11 cellular contexts compared by ENCODE assay signal in the genomic region with DNA sequence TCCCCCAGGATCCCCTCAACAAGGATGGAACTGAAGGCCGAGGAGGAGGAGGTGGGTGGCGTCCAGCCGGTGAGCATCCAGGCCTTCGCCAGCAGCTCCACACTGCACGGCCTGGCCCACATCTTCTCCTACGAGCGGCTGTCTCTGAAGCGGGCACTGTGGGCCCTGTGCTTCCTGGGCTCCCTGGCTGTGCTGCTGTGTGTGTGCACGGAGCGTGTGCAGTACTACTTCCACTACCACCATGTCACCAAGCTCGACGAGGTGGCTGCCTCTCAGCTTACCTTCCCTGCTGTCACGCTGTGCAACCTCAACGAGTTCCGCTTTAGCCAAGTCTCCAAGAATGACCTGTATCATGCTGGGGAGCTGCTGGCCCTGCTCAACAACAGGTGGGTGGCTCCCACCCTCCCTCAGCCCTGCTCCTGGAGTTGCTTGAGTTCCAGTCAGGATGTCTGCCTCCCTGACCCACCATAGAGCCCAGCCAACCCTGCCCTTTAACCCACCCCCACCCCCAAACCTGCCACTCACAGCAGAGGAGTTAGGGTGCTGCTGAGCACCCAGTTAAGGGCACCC. TPM values are rescaled to one million over a fixed set of nuclear protein-coding genes. Genes with fewer than 3 reads are reported as not detected.
DNase-seq lines count a peak whose midpoint lies in the region; ATAC-seq, FAIRE-seq and TF ChIP-seq lines count a peak whose summit lies in the region.
"Had no signal": no experiment of that assay in that cellular context is flagged by ENCODE, and none has a peak within 500 bp of the region (broad histone marks: within the 10 kb centered on the region; RNA-seq: fewer than 3 reads in every experiment).

No MANE protein-coding gene starts in this region.

- no peak overlapping the region for H2BK5ac ChIP-seq in H1 (ENCODE audit: low read depth, low read length)

- H2AFZ ChIP-seq in H1 (ENCODE audit: low read length), result no peak overlapping the region

- H3K4ac ChIP-seq in H1 (replicated peaks; ENCODE audit: insufficient read length, low read depth, low read length), result no peak overlapping the region

- peak; percentile 68 for DNase-seq in activated CD8-positive, alpha-beta memory T cell treated with anti-CD3 and anti-CD28 coated beads, Interleukin-2, amount 10 ng/mL, durations not matched to agents 7 days and 5 days
- DNase-seq in activated CD8-positive, alpha-beta memory T cell treated with anti-CD3 and anti-CD28 coated beads, Interleukin-2, amount 50 U/mL, for 48 hours, result no peak
- DNase-seq in NCI-H2196 treated with DMSO at 0.1 percent for 48 hours (lab: John Stamatoyannopoulos, UW; ENCODE audit: unreplicated experiment) (peak; percentile 19), H1 (ENCODE audit: low read depth in 1 of 2, low spot score in 2 of 2) (no peak), WERI-Rb-1 (no peak), cerebellar cortex (ENCODE audit: low spot score) (no peak)
- DNase-seq in stimulated activated naive CD8-positive, alpha-beta T cell treated with anti-CD3 and anti-CD28 coated beads, Interleukin-15, amount 100 ng/mL, for 72 hours, result peak; percentile 42 to 46
- DNase-seq: activated CD4-positive, CD25-positive, alpha-beta regulatory T cell; amniotic stem cell had no signal

- peaks cover 56% of the 10 kb centered on the region for H3K4me1 Mint-ChIP-seq in activated CD8-positive, alpha-beta memory T cell treated with anti-CD3 and anti-CD28 coated beads, Interleukin-2, amount 10 ng/mL, durations not matched to agents 7 days and 5 days
- H3K4me1 Mint-ChIP-seq in stimulated activated naive CD8-positive, alpha-beta T cell treated with anti-CD3 and anti-CD28 coated beads, Interleukin-15, amount 100 ng/mL, for 72 hours, result peaks cover 58% of the 10 kb centered on the region

- 90% methylated on average over 15 of the region's 15 CpGs; no CpG with 5 or more reads in 1 of the 2 experiments for WGBS in H1 (ENCODE audit: extremely low coverage in 1 of 2, insufficient coverage in 1 of 2, insufficient read length in 1 of 2, insufficient replicate concordance in 2 of 2, low coverage in 1 of 2, low lambda C conversion rate in 2 of 2, missing lambda C conversion rate in 1 of 2), 2 experiments

- H3K27ac Mint-ChIP-seq in activated CD8-positive, alpha-beta memory T cell treated with anti-CD3 and anti-CD28 coated beads, Interleukin-2, amount 10 ng/mL, durations not matched to agents 7 days and 5 days, result peak overlapping the region; percentile 86
- peak overlapping the region in 1 of 2 donors; percentile 14 for H3K27ac Mint-ChIP-seq in stimulated activated naive CD8-positive, alpha-beta T cell treated with anti-CD3 and anti-CD28 coated beads, Interleukin-15, amount 100 ng/mL, for 72 hours

- H3K36me3 ChIP-seq in H1 (ENCODE audit: control insufficient read depth in 2 of 4, insufficient read depth in 4 of 4, low read length in 3 of 4) (no peaks in the 10 kb centered on the region), WERI-Rb-1 (peaks cover 15% of the 10 kb centered on the region)

- no peak overlapping the region for H4K5ac ChIP-seq in H1 (ENCODE audit: insufficient read length, low read depth, low read length)

- no peak overlapping the region for H3K4me3 ChIP-seq in H1 (ENCODE audit: extremely low read depth in 1 of 4, insufficient read depth in 2 of 4, low read depth in 3 of 4, low read length in 4 of 4)
- H3K4me3 ChIP-seq in WERI-Rb-1 (ENCODE audit: low read depth, low read length), result no peak overlapping the region
- H3K4me3 ChIP-seq: K562 had no signal

- peaks cover 3% of the 10 kb centered on the region for H3K36me3 Mint-ChIP-seq in activated CD8-positive, alpha-beta memory T cell treated with anti-CD3 and anti-CD28 coated beads, Interleukin-2, amount 10 ng/mL, durations not matched to agents 7 days and 5 days

- CTCF ChIA-PET in activated CD8-positive, alpha-beta memory T cell treated with anti-CD3 and anti-CD28 coated beads, Interleukin-2, amount 10 ng/mL, durations not matched to agents 7 days and 5 days (lab: Charles Lee), result interaction anchor here (0.6 to 6.4 kb wide), 14 partner anchors 13 to 317 kb away, joined by 3 to 92 read pairs (median 4); partner anchors contain the start of genes COX14, RACGAP1, SMARCD1 and TMBIM6
- CTCF ChIA-PET in H1 (lab: Charles Lee; ENCODE audit: partially characterized antibody), result interaction anchor here (0.5 to 22.8 kb wide), 10 partner anchors 13 to 1325 kb away, joined by 3 to 420 read pairs (median 3); partner anchors contain the start of genes AQP6 and SMARCD1

- H3K27me3 ChIP-seq in H1 (replicated peaks in 1 of 4; ENCODE audit: control insufficient read depth in 3 of 4, extremely low read depth in 1 of 4, insufficient read depth in 3 of 4, low read length in 3 of 4) (peaks cover 20 to 67% (median 51%) of the 10 kb centered on the region in 4 experiments), WERI-Rb-1 (ENCODE audit: insufficient read depth, low read depth, severe bottlenecking) (no peaks in the 10 kb centered on the region)

- H3K79me2 ChIP-seq in H1 (ENCODE audit: control insufficient read depth in 1 of 2, insufficient read depth in 2 of 2, low read length in 2 of 2), result no peaks in the 10 kb centered on the region

- no peak overlapping the region for H3K23ac ChIP-seq in H1 (ENCODE audit: insufficient read length)

- no peak for TF ChIP-seq POLR2A in H1 (IDR thresholded peaks at IDR 0.05; ENCODE audit: control extremely low read depth in 1 of 2, low read depth in 2 of 2, low read length in 2 of 2)

- H4K20me1 ChIP-seq in H1 (replicated peaks in 1 of 2; ENCODE audit: control insufficient read depth in 1 of 2, insufficient read depth in 2 of 2, low read length in 2 of 2), result peaks cover 2 to 4% of the 10 kb centered on the region in 2 experiments

- no peak overlapping the region for H3K27ac ChIP-seq in H1 (ENCODE audit: low read depth, low read length)
- no peak overlapping the region for H3K27ac ChIP-seq in WERI-Rb-1

- H3K18ac ChIP-seq in H1 (ENCODE audit: extremely low read depth, low read length), result no peak overlapping the region

- peak overlapping the region; percentile 32; the same call in 1 of the 2 replicates for H2BK12ac ChIP-seq in H1 (ENCODE audit: low read depth, low read length)

- H2BK20ac ChIP-seq in H1 (ENCODE audit: low read length), result no peak overlapping the region

- H3K79me1 ChIP-seq in H1 (ENCODE audit: low read depth, low read length), result no peaks in the 10 kb centered on the region

- no peak overlapping the region; a peak in 1 of 4 replicates for H3K4me2 ChIP-seq in H1 (ENCODE audit: insufficient read depth in 1 of 2, low read depth in 2 of 2, low read length in 2 of 2)

- no peak overlapping the region for H2BK120ac ChIP-seq in H1 (replicated peaks; ENCODE audit: low read depth, low read length)

- peaks cover 8% of the 10 kb centered on the region for H3K23me2 ChIP-seq in H1 (ENCODE audit: low read depth, low read length)

- H3K9ac ChIP-seq in H1 (replicated peaks in 1 of 4; ENCODE audit: extremely low read depth in 1 of 4, low read depth in 3 of 4, low read length in 3 of 4), result no peak overlapping the region

- no peak overlapping the region for H4K91ac ChIP-seq in H1 (replicated peaks; ENCODE audit: insufficient read length, low read length)

- no peak for TF ChIP-seq EP300 in H1 (IDR thresholded peaks at IDR 0.05; ENCODE audit: borderline replicate concordance in 1 of 2, low read depth in 2 of 2, low read length in 2 of 2)

- no peaks in the 10 kb centered on the region for H3K9me3 ChIP-seq in H1 (ENCODE audit: insufficient read depth in 2 of 2, low read depth in 1 of 2, low read length in 1 of 2)
- H3K9me3 ChIP-seq in WERI-Rb-1 (ENCODE audit: severe bottlenecking), result no peaks in the 10 kb centered on the region

- peak overlapping the region; percentile 75; the same call in 1 of the 2 replicates for H2AK5ac ChIP-seq in H1 (ENCODE audit: low read depth, low read length)

- ATAC-seq in activated CD8-positive, alpha-beta memory T cell treated with anti-CD3 and anti-CD28 coated beads, Interleukin-2, amount 10 ng/mL, durations not matched to agents 7 days and 5 days, result peak; percentile 29
- ATAC-seq in stimulated activated naive CD8-positive, alpha-beta T cell treated with anti-CD3 and anti-CD28 coated beads, Interleukin-15, amount 100 ng/mL, for 72 hours, result peak; percentile 44
- ATAC-seq in GM19452 (IDR thresholded peaks at IDR 0.05; ENCODE audit: unreplicated experiment), result no peak
- ATAC-seq: K562 had no signal

- peaks cover 3 to 9% (median 8%) of the 10 kb centered on the region in 4 experiments for H3K4me1 ChIP-seq in H1 (replicated peaks in 1 of 4; ENCODE audit: control insufficient read depth in 3 of 4, insufficient read depth in 4 of 4, low read length in 3 of 4)

- H3K27me3 Mint-ChIP-seq in activated CD8-positive, alpha-beta memory T cell treated with anti-CD3 and anti-CD28 coated beads, Interleukin-2, amount 10 ng/mL, durations not matched to agents 7 days and 5 days, result peaks cover 12% of the 10 kb centered on the region
- peaks cover 18% of the 10 kb centered on the region for H3K27me3 Mint-ChIP-seq in stimulated activated naive CD8-positive, alpha-beta T cell treated with anti-CD3 and anti-CD28 coated beads, Interleukin-15, amount 100 ng/mL, for 72 hours

- no peak overlapping the region for H3K56ac ChIP-seq in H1 (replicated peaks; ENCODE audit: insufficient read length, low read depth, low read length)

- TF ChIP-seq CTCF in H1 (IDR thresholded peaks at IDR 0.05; ENCODE audit: control extremely low read depth in 1 of 3, insufficient read depth in 1 of 3, low read depth in 1 of 3, low read length in 3 of 3) (no peak), WERI-Rb-1 (IDR thresholded peaks at IDR 0.05; ENCODE audit: low read depth, low read length) (no peak)

- H2BK15ac ChIP-seq in H1 (ENCODE audit: low read length), result 0 out of 2 replicates have a peak overlapping the region, but pooled peaks have one; percentile 29

- H3K4me3 Mint-ChIP-seq in activated CD8-positive, alpha-beta memory T cell treated with anti-CD3 and anti-CD28 coated beads, Interleukin-2, amount 10 ng/mL, durations not matched to agents 7 days and 5 days, result peak overlapping the region; percentile 85
- peak overlapping the region; percentile 69 to 90 for H3K4me3 Mint-ChIP-seq in stimulated activated naive CD8-positive, alpha-beta T cell treated with anti-CD3 and anti-CD28 coated beads, Interleukin-15, amount 100 ng/mL, for 72 hours

- no peak for TF ChIP-seq RAD21 in H1 (IDR thresholded peaks at IDR 0.05 in 1 of 2, conservative IDR thresholded peaks at IDR 0.05 in 1 of 2; ENCODE audit: low read depth in 2 of 2, low read length in 2 of 2)

- no peak for FAIRE-seq in H1 (lab: Jason Lieb, UNC)
- FAIRE-seq: K562 had no signal

- no peak overlapping the region for H3K14ac ChIP-seq in H1 (ENCODE audit: insufficient read length)

- H4K8ac ChIP-seq in H1 (ENCODE audit: extremely low read depth, insufficient read depth, low read length), result no peak overlapping the region

- no peaks in the 10 kb centered on the region for H3K9me3 Mint-ChIP-seq in activated CD8-positive, alpha-beta memory T cell treated with anti-CD3 and anti-CD28 coated beads, Interleukin-2, amount 10 ng/mL, durations not matched to agents 7 days and 5 days (ENCODE audit: low read depth)
- H3K9me3 Mint-ChIP-seq in stimulated activated naive CD8-positive, alpha-beta T cell treated with anti-CD3 and anti-CD28 coated beads, Interleukin-15, amount 100 ng/mL, for 72 hours, result no peaks in the 10 kb centered on the region

- POLR2A ChIA-PET in H1 (lab: Charles Lee; ENCODE audit: partially characterized antibody), result interaction anchor here (1.0 to 1.3 kb wide), 2 partner anchors 8 to 20 kb away, joined by 3 to 5 read pairs; no protein-coding TSS in a partner anchor

RNA-seq across cellular contexts. Expression of gene ASIC1, which starts 1.4 kb away (rescaled TPM):
- total RNA-seq in activated CD8-positive, alpha-beta memory T cell treated with anti-CD3 and anti-CD28 coated beads, Interleukin-2, amount 10 ng/mL, durations not matched to agents 7 days and 5 days, result 10 to 100 TPM; 19.0 to 28.3 TPM
- total RNA-seq in H1 (2021; fragmentation: NEBNext Ultra II Directional; extraction: Animal tissue kit (Norgen Biotek cat#: 25700)), result 1.9 and 2.4 TPM in 2 replicates
- polyA plus RNA-seq in H1 (2011; rRNA removed), result 3.3 and 4.4 TPM in 2 replicates
- polyA plus RNA-seq in H1 (2011; cell fraction: cytosol; rRNA removed), result 3.1 TPM
- 7.1 TPM for polyA plus RNA-seq in H1 (2011; cell fraction: nucleus; rRNA removed)
- 3.3 to 4.8 TPM (median 4.1 TPM) in 4 replicates for polyA plus RNA-seq in H1 (2012, experiment 1 of 2)
- 2.2 TPM for polyA plus RNA-seq in H1 (2012, experiment 2 of 2)
- polyA plus RNA-seq in H1 (2013, experiment 1 of 2), result 2.1 TPM
- polyA plus RNA-seq in H1 (2013, experiment 2 of 2), result 2.3 TPM
- polyA minus RNA-seq in H1 (2011; rRNA and poly(A)+ RNA removed), result 2.6 and 2.9 TPM in 2 replicates
- polyA minus RNA-seq in H1 (2011; cell fraction: cytosol; rRNA and poly(A)+ RNA removed), result 1.0 TPM
- 4.3 TPM for polyA minus RNA-seq in H1 (2011; cell fraction: nucleus; rRNA and poly(A)+ RNA removed)

RNA-seq across cellular contexts. Expression of gene SMARCD1, which starts 26.3 kb away (rescaled TPM):
- 10 to 100 TPM; 62.0 to 80.8 TPM for total RNA-seq in activated CD8-positive, alpha-beta memory T cell treated with anti-CD3 and anti-CD28 coated beads, Interleukin-2, amount 10 ng/mL, durations not matched to agents 7 days and 5 days
- 128 and 140 TPM in 2 replicates for total RNA-seq in H1 (2021; fragmentation: NEBNext Ultra II Directional; extraction: Animal tissue kit (Norgen Biotek cat#: 25700))
- 130 and 134 TPM in 2 replicates for polyA plus RNA-seq in H1 (2011; rRNA removed)
- 108 TPM for polyA plus RNA-seq in H1 (2011; cell fraction: cytosol; rRNA removed)
- 163 TPM for polyA plus RNA-seq in H1 (2011; cell fraction: nucleus; rRNA removed)
- polyA plus RNA-seq in H1 (2012, experiment 1 of 2), result 129 to 179 TPM (median 144 TPM) in 4 replicates
- 124 TPM for polyA plus RNA-seq in H1 (2012, experiment 2 of 2)
- polyA plus RNA-seq in H1 (2013, experiment 1 of 2), result 78.3 TPM
- polyA plus RNA-seq in H1 (2013, experiment 2 of 2), result 77.3 TPM
- polyA minus RNA-seq in H1 (2011; rRNA and poly(A)+ RNA removed), result 188 TPM in 2 replicates
- 160 TPM for polyA minus RNA-seq in H1 (2011; cell fraction: cytosol; rRNA and poly(A)+ RNA removed)
- polyA minus RNA-seq in H1 (2011; cell fraction: nucleus; rRNA and poly(A)+ RNA removed), result 105 TPM

RNA-seq across cellular contexts. Expression of gene RACGAP1, which starts 33.5 kb away (rescaled TPM):
- 100 to 1,000 TPM; 180 to 198 TPM for total RNA-seq in activated CD8-positive, alpha-beta memory T cell treated with anti-CD3 and anti-CD28 coated beads, Interleukin-2, amount 10 ng/mL, durations not matched to agents 7 days and 5 days
- total RNA-seq in H1 (2021; fragmentation: NEBNext Ultra II Directional; extraction: Animal tissue kit (Norgen Biotek cat#: 25700)), result 63.5 and 66.3 TPM in 2 replicates
- polyA plus RNA-seq in H1 (2011; rRNA removed), result 17.4 and 18.0 TPM in 2 replicates
- polyA plus RNA-seq in H1 (2011; cell fraction: cytosol; rRNA removed), result 32.0 TPM
- polyA plus RNA-seq in H1 (2011; cell fraction: nucleus; rRNA removed), result 19.7 TPM
- 35.6 to 54.1 TPM (median 40.0 TPM) in 4 replicates for polyA plus RNA-seq in H1 (2012, experiment 1 of 2)
- polyA plus RNA-seq in H1 (2012, experiment 2 of 2), result 5.7 TPM
- polyA plus RNA-seq in H1 (2013, experiment 1 of 2), result 23.4 TPM
- polyA plus RNA-seq in H1 (2013, experiment 2 of 2), result 24.2 TPM
- 55.5 and 61.2 TPM in 2 replicates for polyA minus RNA-seq in H1 (2011; rRNA and poly(A)+ RNA removed)
- polyA minus RNA-seq in H1 (2011; cell fraction: cytosol; rRNA and poly(A)+ RNA removed), result 37.5 TPM
- 26.3 TPM for polyA minus RNA-seq in H1 (2011; cell fraction: nucleus; rRNA and poly(A)+ RNA removed)

RNA-seq across cellular contexts. Expression of gene GPD1, which starts 45.0 kb away (rescaled TPM):
- total RNA-seq in activated CD8-positive, alpha-beta memory T cell treated with anti-CD3 and anti-CD28 coated beads, Interleukin-2, amount 10 ng/mL, durations not matched to agents 7 days and 5 days, result under 1 TPM in 1 of 2 experiments, not detected in 1; 0.30 TPM
- 0.74 and 1.2 TPM in 2 replicates for total RNA-seq in H1 (2021; fragmentation: NEBNext Ultra II Directional; extraction: Animal tissue kit (Norgen Biotek cat#: 25700))
- polyA plus RNA-seq in H1 (2011; rRNA removed), result 0.45 and 0.53 TPM in 2 replicates
- polyA plus RNA-seq in H1 (2011; cell fraction: cytosol; rRNA removed), result 0.88 TPM
- polyA plus RNA-seq in H1 (2011; cell fraction: nucleus; rRNA removed), result 1.1 TPM
- polyA plus RNA-seq in H1 (2012, experiment 1 of 2), result 0.65 to 1.2 TPM (median 0.89 TPM) in 4 replicates
- 0.84 TPM for polyA plus RNA-seq in H1 (2012, experiment 2 of 2)
- polyA plus RNA-seq in H1 (2013, experiment 1 of 2), result 0.14 TPM
- polyA plus RNA-seq in H1 (2013, experiment 2 of 2), result 0.15 TPM
- polyA minus RNA-seq in H1 (2011; rRNA and poly(A)+ RNA removed), result 0.71 and 3.5 TPM in 2 replicates
- polyA minus RNA-seq in H1 (2011; cell fraction: cytosol; rRNA and poly(A)+ RNA removed), result not detected
- 1.00 TPM for polyA minus RNA-seq in H1 (2011; cell fraction: nucleus; rRNA and poly(A)+ RNA removed)

RNA-seq across cellular contexts. Expression of gene COX14, which starts 53.2 kb away (rescaled TPM):
- total RNA-seq in activated CD8-positive, alpha-beta memory T cell treated with anti-CD3 and anti-CD28 coated beads, Interleukin-2, amount 10 ng/mL, durations not matched to agents 7 days and 5 days, result 10 to 100 TPM; 55.1 to 64.5 TPM
- 38.5 and 40.1 TPM in 2 replicates for total RNA-seq in H1 (2021; fragmentation: NEBNext Ultra II Directional; extraction: Animal tissue kit (Norgen Biotek cat#: 25700))
- polyA plus RNA-seq in H1 (2011; rRNA removed), result 84.3 and 102 TPM in 2 replicates
- 79.1 TPM for polyA plus RNA-seq in H1 (2011; cell fraction: cytosol; rRNA removed)
- polyA plus RNA-seq in H1 (2011; cell fraction: nucleus; rRNA removed), result 51.9 TPM
- polyA plus RNA-seq in H1 (2012, experiment 1 of 2), result 47.2 to 55.2 TPM (median 54.2 TPM) in 4 replicates
- polyA plus RNA-seq in H1 (2012, experiment 2 of 2), result 82.9 TPM
- polyA plus RNA-seq in H1 (2013, experiment 1 of 2), result 70.4 TPM
- polyA plus RNA-seq in H1 (2013, experiment 2 of 2), result 71.0 TPM
- polyA minus RNA-seq in H1 (2011; rRNA and poly(A)+ RNA removed), result 22.0 and 26.2 TPM in 2 replicates
- 15.9 TPM for polyA minus RNA-seq in H1 (2011; cell fraction: cytosol; rRNA and poly(A)+ RNA removed)
- polyA minus RNA-seq in H1 (2011; cell fraction: nucleus; rRNA and poly(A)+ RNA removed), result 20.6 TPM

Comparison
In these comparisons a context has a peak if more than half of its experiments do, and no peak if none do; other contexts are left out.
1. DNase-seq: peak in activated CD8-positive, alpha-beta memory T cell treated with anti-CD3 and anti-CD28 coated beads, Interleukin-2, amount 10 ng/mL, durations not matched to agents 7 days and 5 days (single experiment), NCI-H2196 treated with DMSO at 0.1 percent for 48 hours (single experiment) and stimulated activated naive CD8-positive, alpha-beta T cell treated with anti-CD3 and anti-CD28 coated beads, Interleukin-15, amount 100 ng/mL, for 72 hours (2 of 2); none in activated CD8-positive, alpha-beta memory T cell treated with anti-CD3 and anti-CD28 coated beads, Interleukin-2, amount 50 U/mL, for 48 hours (single experiment), H1 (0 of 2), WERI-Rb-1 (single experiment) and cerebellar cortex (single experiment).